Comparison of ENCODE assay signal across 1 cellular context in the genomic region with DNA sequence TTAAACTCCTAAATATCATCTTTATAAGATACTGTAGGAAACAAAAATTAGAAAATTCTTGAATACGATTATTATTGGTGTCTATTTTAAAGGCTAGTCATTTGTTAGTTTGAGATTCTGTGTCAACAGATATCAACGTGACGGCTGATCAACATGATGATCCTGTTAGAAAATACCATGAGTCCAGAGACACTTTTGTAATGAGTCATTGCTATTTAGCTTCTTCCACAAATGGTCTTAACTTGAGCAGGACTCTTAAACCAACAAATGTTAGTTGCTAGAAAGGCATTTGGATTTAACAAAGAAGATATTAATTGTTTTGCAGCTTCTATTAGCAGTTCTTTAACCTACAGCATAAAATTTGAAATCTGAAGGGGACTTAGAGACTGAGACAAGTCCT.
TF ChIP-seq lines count a peak whose summit lies in the region.

No MANE protein-coding gene starts in this region.

TF ChIP-seq in IMR-90, 13 proteins besides CTCF, POLR2A, EP300 and RAD21:
- TF ChIP-seq CHD1 (IDR thresholded peaks at IDR 0.05; ENCODE audit: low read depth, low read length) (no peak), SMC3 (IDR thresholded peaks at IDR 0.05; ENCODE audit: low read depth, low read length) (no peak), FOS (IDR thresholded peaks at IDR 0.05; ENCODE audit: low read depth, low read length) (peak; percentile 65)
